13 cellular contexts compared by ENCODE assay signal in genomic region chr10:15348579-15348978, GRCh38. TPM values are rescaled to one million over a fixed set of nuclear protein-coding genes. Genes with fewer than 3 reads are reported as not detected.
A peak's percentile ranks its signal among the peaks of the same experiment; 100 is the strongest.
DNase-seq lines count a peak whose midpoint lies in the region; ATAC-seq and TF ChIP-seq lines count a peak whose summit lies in the region.
"Had no signal": no experiment of that assay in that cellular context is flagged by ENCODE, and none has a peak within 500 bp of the region (broad histone marks: within the 10 kb centered on the region; RNA-seq: fewer than 3 reads in every experiment).

No MANE protein-coding gene starts in this region.

- H3K4me1 Mint-ChIP-seq in nephron progenitor cell (peaks cover 69% of the 10 kb centered on the region), endothelial cell (ENCODE audit: unreplicated experiment) (peaks cover 44% of the 10 kb centered on the region)
- H3K4me1 Mint-ChIP-seq: activated CD4-positive, alpha-beta memory T cell treated with anti-CD3 and anti-CD28 coated beads, Interleukin-2, amount 10 ng/mL, durations not matched to agents 7 days and 5 days had no signal

- H3K9ac ChIP-seq in mammary epithelial cell (ENCODE audit: insufficient read depth, low read length): no peak overlapping the region

- no peak overlapping the region for H2AFZ ChIP-seq in mammary epithelial cell (ENCODE audit: low read depth, low read length)

- intact Hi-C loops in breast epithelium (cut with DNase I; ENCODE audit: low total_unique reads): no loop called here
- intact Hi-C loops in mammary epithelial cell (cut with micrococcal nuclease): no loop called here

- no peak for TF ChIP-seq POLR2A in breast epithelium (IDR thresholded peaks at IDR 0.05)

- 89% methylated on average over 8 of the region's 8 CpGs for WGBS in mammary epithelial cell (ENCODE audit: low coverage, missing lambda C conversion rate)

- no peak for DNase-seq in breast epithelium (ENCODE audit: low spot score in 2 of 2)
- no peak for DNase-seq in mammary epithelial cell
- peak; percentile 66 for DNase-seq in fibroblast of the aortic adventitia (ENCODE audit: low read depth)
- no peak for DNase-seq in nephron progenitor cell
- no peak for DNase-seq in endothelial cell (ENCODE audit: low spot score)
- DNase-seq in stimulated activated CD4-positive, alpha-beta T cell treated with anti-CD3 and anti-CD28 coated beads, Interleukin-4, amount 100 ng/mL, for 4 hours: no peak
- no peak for DNase-seq in kidney glomerular epithelial cell (lab: John Stamatoyannopoulos, UW)
- DNase-seq: activated CD4-positive, alpha-beta memory T cell treated with anti-CD3 and anti-CD28 coated beads, Interleukin-2, amount 10 ng/mL, durations not matched to agents 7 days and 5 days; NCI-H446 treated with DMSO at 0.1 percent for 48 hours had no signal

- no peak overlapping the region for H3K4me3 Mint-ChIP-seq in nephron progenitor cell
- H3K4me3 Mint-ChIP-seq in endothelial cell (ENCODE audit: unreplicated experiment): no peak overlapping the region
- H3K4me3 Mint-ChIP-seq: activated CD4-positive, alpha-beta memory T cell treated with anti-CD3 and anti-CD28 coated beads, Interleukin-2, amount 10 ng/mL, durations not matched to agents 7 days and 5 days had no signal

- H3K4me1 ChIP-seq in breast epithelium: peaks cover 0 to 3% of the 10 kb centered on the region in 2 donors
- H3K4me1 ChIP-seq in mammary epithelial cell (ENCODE audit: insufficient read depth, low read length): peaks cover 17% of the 10 kb centered on the region
- H3K4me1 ChIP-seq: adrenal gland had no signal

- H3K36me3 Mint-ChIP-seq in nephron progenitor cell (ENCODE audit: low read depth) (peaks cover 8% of the 10 kb centered on the region), endothelial cell (ENCODE audit: low read depth, unreplicated experiment) (peaks cover 7% of the 10 kb centered on the region)

- H3K36me3 ChIP-seq in breast epithelium: no peaks in the 10 kb centered on the region
- H3K36me3 ChIP-seq in mammary epithelial cell (ENCODE audit: insufficient read depth, low read length): no peaks in the 10 kb centered on the region
- H3K36me3 ChIP-seq: adrenal gland had no signal

- no peaks in the 10 kb centered on the region for H3K27me3 ChIP-seq in breast epithelium
- H3K27me3 ChIP-seq in mammary epithelial cell (ENCODE audit: insufficient read depth, low read length): no peaks in the 10 kb centered on the region
- H3K27me3 ChIP-seq: adrenal gland had no signal

- no peak overlapping the region for H3K4me2 ChIP-seq in mammary epithelial cell (ENCODE audit: insufficient read depth, low read depth, low read length)
- H3K4me2 ChIP-seq: A549 had no signal

- no TSS peak for BruUV-seq in mammary epithelial cell (replicated peaks; lab: Mats Ljungman, UMichigan)

- dilution Hi-C loops in mammary epithelial cell (cut with HindIII; ENCODE audit: low sequenced_read_pairs): no loop called here

- TF ChIP-seq CTCF in breast epithelium (IDR thresholded peaks at IDR 0.05): no peak
- TF ChIP-seq CTCF in mammary epithelial cell (conservative IDR thresholded peaks at IDR 0.05 in 1 of 2, IDR thresholded peaks at IDR 0.05 in 1 of 2; ENCODE audit: extremely low read depth in 1 of 2, insufficient read depth in 1 of 2, low read depth in 1 of 2, low read length in 2 of 2): no peak
- no peak for TF ChIP-seq CTCF in fibroblast of the aortic adventitia (IDR thresholded peaks at IDR 0.05; ENCODE audit: insufficient read depth, low read length)
- TF ChIP-seq CTCF in nephron progenitor cell (IDR thresholded peaks at IDR 0.05): no peak
- no peak for TF ChIP-seq CTCF in endothelial cell (IDR thresholded peaks at IDR 0.05; ENCODE audit: unreplicated experiment)

- peaks cover 15% of the 10 kb centered on the region for H3K79me2 ChIP-seq in mammary epithelial cell (ENCODE audit: insufficient read depth, low read length)

- in situ Hi-C loops in mammary epithelial cell (cut with MboI; ENCODE audit: low sequenced_read_pairs in 2 of 2): no loop called here

- H3K9me3 ChIP-seq in breast epithelium (no peaks in the 10 kb centered on the region), mammary epithelial cell (replicated peaks; ENCODE audit: insufficient read depth, low read length) (no peaks in the 10 kb centered on the region)
- H3K9me3 ChIP-seq: A549, adrenal gland had no signal

- CTCF ChIA-PET in mammary epithelial cell (lab: Charles Lee; ENCODE audit: low non-redundant PET): no interaction called here

- H3K27ac Mint-ChIP-seq in nephron progenitor cell (peak overlapping the region; percentile 68), endothelial cell (ENCODE audit: unreplicated experiment) (no peak overlapping the region)
- H3K27ac Mint-ChIP-seq: activated CD4-positive, alpha-beta memory T cell treated with anti-CD3 and anti-CD28 coated beads, Interleukin-2, amount 10 ng/mL, durations not matched to agents 7 days and 5 days had no signal

- H3K4me3 ChIP-seq in breast epithelium: peak overlapping the region; percentile 29 to 53 (median 36)
- no peak overlapping the region for H3K4me3 ChIP-seq in mammary epithelial cell (replicated peaks in 1 of 3; ENCODE audit: insufficient read depth in 1 of 3, low read depth in 2 of 3, low read length in 3 of 3)
- H3K4me3 ChIP-seq in fibroblast of the aortic adventitia (ENCODE audit: low read depth, low read length): peak overlapping the region; percentile 59
- H3K4me3 ChIP-seq: A549, SK-N-MC had no signal

- H3K27ac ChIP-seq in breast epithelium: no peak overlapping the region
- no peak overlapping the region for H3K27ac ChIP-seq in mammary epithelial cell (ENCODE audit: insufficient read depth, low read depth, low read length)
- H3K27ac ChIP-seq: A549, adrenal gland, SK-N-MC had no signal

- H3K27me3 Mint-ChIP-seq in nephron progenitor cell (ENCODE audit: low read depth, poor library complexity): peaks cover 4% of the 10 kb centered on the region
- peaks cover 3% of the 10 kb centered on the region for H3K27me3 Mint-ChIP-seq in endothelial cell (ENCODE audit: unreplicated experiment)

- no peak for ATAC-seq in HG03520 (IDR thresholded peaks at IDR 0.05; ENCODE audit: unreplicated experiment)
- ATAC-seq: A549 had no signal

- H4K20me1 ChIP-seq in mammary epithelial cell (ENCODE audit: insufficient read depth, low read length): no peaks in the 10 kb centered on the region

- H3K9me3 Mint-ChIP-seq in nephron progenitor cell (no peaks in the 10 kb centered on the region), endothelial cell (ENCODE audit: unreplicated experiment) (no peaks in the 10 kb centered on the region)
- H3K9me3 Mint-ChIP-seq: activated CD4-positive, alpha-beta memory T cell treated with anti-CD3 and anti-CD28 coated beads, Interleukin-2, amount 10 ng/mL, durations not matched to agents 7 days and 5 days had no signal

RNA-seq across cellular contexts. Expression of gene FAM171A1, which starts 22.5 kb away (rescaled TPM):
- total RNA-seq in breast epithelium: 10 to 100 TPM in 1 of 3 donors, 1 to 10 TPM in 2; 7.6 to 11.7 (median 9.5) TPM
- total RNA-seq in mammary epithelial cell: 10 to 100 TPM; 15.5 to 25.2 TPM
- 11.7 TPM for polyA plus RNA-seq in mammary epithelial cell
- polyA minus RNA-seq in mammary epithelial cell: 13.9 TPM
- total RNA-seq in fibroblast of the aortic adventitia (ENCODE audit: low replicate concordance): 32.9 and 43.6 TPM in 2 replicates
- total RNA-seq in endothelial cell (ENCODE audit: unreplicated experiment): 113 TPM

Comparison
In these comparisons a context has a peak if more than half of its experiments do, and no peak if none do; other contexts are left out.
1. H3K4me3 ChIP-seq: peak in breast epithelium (3 of 3) and fibroblast of the aortic adventitia (single experiment); none in mammary epithelial cell (0 of 3).